In the genomic region with DNA sequence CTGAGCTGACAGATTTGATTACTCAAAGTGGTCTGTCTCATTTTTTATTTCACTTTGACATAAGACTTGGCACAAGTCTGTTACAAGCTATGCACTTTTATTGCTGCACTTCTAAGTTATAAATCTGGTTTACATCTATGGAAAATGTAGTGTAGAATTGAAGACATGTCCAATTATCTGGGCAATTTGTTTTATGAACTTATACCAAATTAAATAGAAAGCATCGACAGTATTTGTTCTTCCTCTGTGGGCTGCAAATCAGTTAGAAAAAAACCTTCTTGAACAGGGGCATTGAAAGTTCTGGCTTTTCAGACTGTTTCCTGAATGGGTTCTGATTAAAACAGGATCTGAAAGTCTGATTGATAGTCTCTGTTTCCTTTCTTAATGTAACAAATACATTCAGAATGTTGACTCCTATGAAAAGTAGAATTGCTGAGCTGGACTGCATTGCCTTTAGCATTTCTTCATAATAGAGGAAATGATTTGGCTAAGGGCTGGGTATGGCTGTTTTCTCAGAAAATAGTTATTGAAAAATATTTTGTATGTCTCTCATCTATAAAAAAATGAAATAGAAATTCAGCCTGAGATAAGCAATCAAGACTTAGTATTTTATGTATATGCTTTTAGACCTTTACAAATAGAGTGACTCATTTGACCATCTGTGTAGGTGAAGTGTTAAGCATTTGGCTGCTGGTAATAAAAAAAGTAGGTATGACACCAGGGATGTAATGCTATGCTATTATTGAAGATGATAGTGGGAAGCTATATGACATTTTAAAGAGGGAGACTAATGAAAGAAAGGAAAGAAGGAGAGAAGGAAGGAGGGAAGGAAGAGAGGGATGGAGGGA, we compare ENCODE assay signal across 1 cellular context.
TF ChIP-seq lines count a peak whose summit lies in the region.

No MANE protein-coding gene starts in this region.

TF ChIP-seq in HepG2, 621 proteins besides CTCF, POLR2A, EP300 and RAD21 (continued from another document):
- TF ChIP-seq, protein P1, sequence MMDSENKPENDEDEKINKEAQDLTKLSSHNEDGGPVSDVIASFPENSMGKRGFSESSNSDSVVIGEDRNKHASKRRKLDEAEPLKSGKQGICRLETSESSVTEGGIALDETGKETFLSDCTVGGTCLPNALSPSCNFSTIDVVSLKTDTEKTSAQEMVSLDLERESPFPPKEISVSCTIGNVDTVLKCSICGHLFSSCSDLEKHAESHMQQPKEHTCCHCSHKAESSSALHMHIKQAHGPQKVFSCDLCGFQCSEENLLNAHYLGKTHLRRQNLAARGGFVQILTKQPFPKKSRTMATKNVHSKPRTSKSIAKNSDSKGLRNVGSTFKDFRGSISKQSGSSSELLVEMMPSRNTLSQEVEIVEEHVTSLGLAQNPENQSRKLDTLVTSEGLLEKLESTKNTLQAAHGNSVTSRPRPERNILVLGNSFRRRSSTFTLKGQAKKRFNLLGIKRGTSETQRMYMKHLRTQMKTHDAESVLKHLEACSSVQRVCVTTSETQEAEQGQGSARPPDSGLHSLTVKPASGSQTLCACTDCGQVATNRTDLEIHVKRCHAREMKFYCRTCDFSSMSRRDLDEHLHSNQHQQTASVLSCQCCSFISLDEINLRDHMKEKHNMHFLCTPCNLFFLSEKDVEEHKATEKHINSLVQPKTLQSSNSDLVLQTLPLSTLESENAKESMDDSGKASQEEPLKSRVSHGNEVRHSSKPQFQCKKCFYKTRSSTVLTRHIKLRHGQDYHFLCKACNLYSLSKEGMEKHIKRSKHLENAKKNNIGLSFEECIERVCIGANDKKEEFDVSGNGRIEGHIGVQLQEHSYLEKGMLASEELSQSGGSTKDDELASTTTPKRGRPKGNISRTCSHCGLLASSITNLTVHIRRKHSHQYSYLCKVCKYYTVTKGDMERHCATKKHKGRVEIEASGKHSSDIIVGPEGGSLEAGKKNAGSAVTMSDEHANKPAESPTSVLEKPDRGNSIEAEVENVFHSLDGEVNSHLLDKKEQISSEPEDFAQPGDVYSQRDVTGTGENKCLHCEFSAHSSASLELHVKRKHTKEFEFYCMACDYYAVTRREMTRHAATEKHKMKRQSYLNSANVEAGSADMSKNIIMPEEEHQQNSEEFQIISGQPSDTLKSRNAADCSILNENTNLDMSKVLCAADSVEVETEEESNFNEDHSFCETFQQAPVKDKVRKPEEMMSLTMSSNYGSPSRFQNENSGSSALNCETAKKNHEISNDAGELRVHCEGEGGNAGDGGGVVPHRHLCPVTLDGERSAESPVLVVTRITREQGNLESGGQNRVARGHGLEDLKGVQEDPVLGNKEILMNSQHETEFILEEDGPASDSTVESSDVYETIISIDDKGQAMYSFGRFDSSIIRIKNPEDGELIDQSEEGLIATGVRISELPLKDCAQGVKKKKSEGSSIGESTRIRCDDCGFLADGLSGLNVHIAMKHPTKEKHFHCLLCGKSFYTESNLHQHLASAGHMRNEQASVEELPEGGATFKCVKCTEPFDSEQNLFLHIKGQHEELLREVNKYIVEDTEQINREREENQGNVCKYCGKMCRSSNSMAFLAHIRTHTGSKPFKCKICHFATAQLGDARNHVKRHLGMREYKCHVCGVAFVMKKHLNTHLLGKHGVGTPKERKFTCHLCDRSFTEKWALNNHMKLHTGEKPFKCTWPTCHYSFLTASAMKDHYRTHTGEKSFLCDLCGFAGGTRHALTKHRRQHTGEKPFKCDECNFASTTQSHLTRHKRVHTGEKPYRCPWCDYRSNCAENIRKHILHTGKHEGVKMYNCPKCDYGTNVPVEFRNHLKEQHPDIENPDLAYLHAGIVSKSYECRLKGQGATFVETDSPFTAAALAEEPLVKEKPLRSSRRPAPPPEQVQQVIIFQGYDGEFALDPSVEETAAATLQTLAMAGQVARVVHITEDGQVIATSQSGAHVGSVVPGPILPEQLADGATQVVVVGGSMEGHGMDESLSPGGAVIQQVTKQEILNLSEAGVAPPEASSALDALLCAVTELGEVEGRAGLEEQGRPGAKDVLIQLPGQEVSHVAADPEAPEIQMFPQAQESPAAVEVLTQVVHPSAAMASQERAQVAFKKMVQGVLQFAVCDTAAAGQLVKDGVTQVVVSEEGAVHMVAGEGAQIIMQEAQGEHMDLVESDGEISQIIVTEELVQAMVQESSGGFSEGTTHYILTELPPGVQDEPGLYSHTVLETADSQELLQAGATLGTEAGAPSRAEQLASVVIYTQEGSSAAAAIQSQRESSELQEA (CRISPR knock-in tag; IDR thresholded peaks at IDR 0.05; ENCODE audit: not compliant biosample characterization): no peak
- TF ChIP-seq ZNF33A (CRISPR knock-in tag; IDR thresholded peaks at IDR 0.05; ENCODE audit: borderline replicate concordance) (no peak), ZNF768 (CRISPR knock-in tag; IDR thresholded peaks at IDR 0.05) (no peak)
